In genomic region chr2:103859238-103859637, GRCh38 we compare ENCODE assay signal across 27 cellular contexts.
"Had no signal": no experiment of that assay in that cellular context is flagged by ENCODE, and none has a peak within 500 bp of the region (broad histone marks: within the 10 kb centered on the region; RNA-seq: fewer than 3 reads in every experiment).

No MANE protein-coding gene starts in this region.

- H3K27ac ChIP-seq: body of pancreas, esophagus squamous epithelium, gastroesophageal sphincter, heart right ventricle, hepatocyte, VCaP had no signal

- H3K4me1 Mint-ChIP-seq: activated B cell treated with CpG ODN at 0.5 μM for 24 hours; activated T-helper 17 cell treated with anti-CD3 and anti-CD28 coated beads, Interleukin-2, amount 50 U/mL, for 72 hours had no signal

- H3K4me3 Mint-ChIP-seq: activated B cell treated with CpG ODN at 0.5 μM for 24 hours; activated CD8-positive, alpha-beta T cell treated with anti-CD3 and anti-CD28 coated beads for 36 hours; activated naive CD8-positive, alpha-beta T cell; activated T-cell treated with anti-CD3 and anti-CD28 coated beads, Interleukin-2, amount 50 U/mL, for 4 hours; activated T-helper 17 cell treated with anti-CD3 and anti-CD28 coated beads, Interleukin-2, amount 50 U/mL, for 72 hours had no signal

- H3K27ac Mint-ChIP-seq: activated B cell treated with CpG ODN at 0.5 μM for 24 hours; activated CD8-positive, alpha-beta T cell treated with anti-CD3 and anti-CD28 coated beads for 36 hours; activated naive CD8-positive, alpha-beta T cell; activated T-helper 17 cell treated with anti-CD3 and anti-CD28 coated beads, Interleukin-2, amount 50 U/mL, for 72 hours had no signal

- H3K9me3 Mint-ChIP-seq: activated B cell treated with CpG ODN at 0.5 μM for 24 hours had no signal

- H3K4me3 ChIP-seq: body of pancreas, esophagus squamous epithelium, gastroesophageal sphincter, heart right ventricle, hepatocyte had no signal

- H3K9me3 ChIP-seq: body of pancreas, esophagus squamous epithelium, gastroesophageal sphincter, heart right ventricle had no signal

- H3K27me3 ChIP-seq: body of pancreas, esophagus squamous epithelium, gastroesophageal sphincter, heart right ventricle, hepatocyte had no signal

- H3K27me3 Mint-ChIP-seq: activated B cell treated with CpG ODN at 0.5 μM for 24 hours; activated CD8-positive, alpha-beta T cell treated with anti-CD3 and anti-CD28 coated beads for 36 hours; activated naive CD8-positive, alpha-beta T cell; activated T-helper 17 cell treated with anti-CD3 and anti-CD28 coated beads, Interleukin-2, amount 50 U/mL, for 72 hours had no signal

- ATAC-seq: activated CD4-positive, CD25-positive, alpha-beta regulatory T cell treated with anti-CD3 and anti-CD28 coated beads, Interleukin-2, amount 50 U/mL, for 24 hours; activated CD8-positive, alpha-beta T cell treated with anti-CD3 and anti-CD28 coated beads for 36 hours; activated T-cell treated with anti-CD3 and anti-CD28 coated beads, Interleukin-2, amount 50 U/mL, for 4 hours; activated T-helper 17 cell treated with anti-CD3 and anti-CD28 coated beads, Interleukin-2, amount 50 U/mL, for 72 hours; body of pancreas; gastroesophageal sphincter; heart right ventricle had no signal

- H3K36me3 Mint-ChIP-seq: activated naive CD8-positive, alpha-beta T cell had no signal

- DNase-seq: activated B cell treated with CpG ODN at 0.5 μM for 24 hours; activated CD4-positive, alpha-beta T cell treated with anti-CD3 and anti-CD28 coated beads for 48 hours; activated CD4-positive, alpha-beta T cell treated with anti-CD3 and anti-CD28 coated beads, Interleukin-2, amount 50 U/mL, for 1 hour; activated CD4-positive, alpha-beta T cell treated with anti-CD3 and anti-CD28 coated beads, Interleukin-2, amount 50 U/mL, for 48 hours; activated CD8-positive, alpha-beta memory T cell treated with anti-CD3 and anti-CD28 coated beads for 24 hours; activated CD8-positive, alpha-beta T cell treated with anti-CD3 and anti-CD28 coated beads for 36 hours; activated effector memory CD4-positive, alpha-beta T cell treated with Interleukin-2 at 50 U/mL for 16 hours; activated gamma-delta T cell treated with Interleukin-2 at 50 U/mL for 16 hours; activated naive CD4-positive, alpha-beta T cell treated with anti-CD3 and anti-CD28 coated beads, Interleukin-2, amount 50 U/mL, for 16 hours; activated naive CD4-positive, alpha-beta T cell treated with Interleukin-2 at 50 U/mL for 16 hours; activated T-cell treated with anti-CD3 and anti-CD28 coated beads, Interleukin-2, amount 50 U/mL, for 4 hours; amygdala; aorta; body of pancreas; caudate nucleus; cortex of kidney; effector CD8-positive, alpha-beta T cell; erythroblast; esophagus squamous epithelium; foreskin melanocyte; heart right ventricle had no signal
